Comparison of ENCODE assay signal across 8 cellular contexts in genomic region chr1:108691886-108692723, GRCh38. TPM values are rescaled to one million over a fixed set of nuclear protein-coding genes. Genes with fewer than 3 reads are reported as not detected.
A peak's percentile ranks its signal among the peaks of the same experiment; 100 is the strongest.
DNase-seq lines count a peak whose midpoint lies in the region; ATAC-seq and TF ChIP-seq lines count a peak whose summit lies in the region.

Gene PRPF38B (plus strand): TSS chr1:108692310. CDS start chr1:108692592, 282 bp downstream.

- peak within 1 kb of the TSS; percentile 85 for H3K4me2 ChIP-seq in SK-N-SH

- peak; percentile 51 for TF ChIP-seq POLR2A in testis (IDR thresholded peaks at IDR 0.05)

- peaks cover 59% of the 10 kb centered on the region for H3K79me2 ChIP-seq in SK-N-SH (ENCODE audit: insufficient read depth)

- H3K4me1 Mint-ChIP-seq in activated naive CD4-positive, alpha-beta T cell treated with anti-CD3 and anti-CD28 coated beads, Interleukin-2, amount 50 U/mL, for 24 hours = peaks cover 42% of the 10 kb centered on the region

- TF ChIP-seq EP300 in SK-N-SH (IDR thresholded peaks at IDR 0.05; ENCODE audit: borderline replicate concordance in 1 of 2, low read depth in 1 of 2, low read length in 1 of 2) = no peak

- H3F3A ChIP-seq in SK-N-SH (replicated peaks; ENCODE audit: insufficient read depth) = peaks cover 9% of the 10 kb centered on the region

- peak within 1 kb of the TSS; percentile 85 for H3K9ac ChIP-seq in SK-N-SH

- H3K9me3 Mint-ChIP-seq in activated naive CD4-positive, alpha-beta T cell treated with anti-CD3 and anti-CD28 coated beads, Interleukin-2, amount 50 U/mL, for 24 hours = no peaks in the 10 kb centered on the region

- H3K36me3 Mint-ChIP-seq in activated naive CD4-positive, alpha-beta T cell treated with anti-CD3 and anti-CD28 coated beads, Interleukin-2, amount 50 U/mL, for 24 hours = peaks cover 20% of the 10 kb centered on the region

- no peaks in the 10 kb centered on the region for H3K27me3 Mint-ChIP-seq in activated naive CD4-positive, alpha-beta T cell treated with anti-CD3 and anti-CD28 coated beads, Interleukin-2, amount 50 U/mL, for 24 hours

- CTCF ChIA-PET in SK-N-SH (lab: Yijun Ruan, JAX) = interaction anchor here (0.7 to 3.4 kb wide), 18 partner anchors 12 to 420 kb away, joined by 3 to 27 read pairs (median 3); partner anchors contain the start of gene EEIG2

- TF ChIP-seq RAD21 in SK-N-SH (IDR thresholded peaks at IDR 0.05; ENCODE audit: low read length) = no peak; the same call in 1 of the 2 replicates

- H3K36me3 ChIP-seq in SK-N-SH (replicated peaks in 1 of 2; ENCODE audit: control insufficient read depth in 1 of 2, insufficient read depth in 2 of 2, low read length in 1 of 2) (peaks cover 24 to 25% of the 10 kb centered on the region in 2 experiments), testis (ENCODE audit: low read depth, missing control alignments) (no peaks in the 10 kb centered on the region)

- TF ChIP-seq CTCF in HFF-Myc (IDR thresholded peaks at IDR 0.05; ENCODE audit: low read depth, low read length, missing control alignments) (no peak), SK-N-SH (IDR thresholded peaks at IDR 0.05) (no peak), omental fat pad (IDR thresholded peaks at IDR 0.05) (no peak), testis (IDR thresholded peaks at IDR 0.05) (no peak)

- H3K9me3 ChIP-seq in SK-N-SH (no peaks in the 10 kb centered on the region), testis (no peaks in the 10 kb centered on the region)

- WGBS in SK-N-SH (ENCODE audit: low lambda C conversion rate) = 0% methylated on average over 16 of the region's 60 CpGs
- 0% methylated on average over 27 to 44 of the region's 60 CpGs for WGBS in testis, 2 donors

- DNase-seq in GM04503 (ENCODE audit: low read depth) (peak; percentile 57), HFF-Myc (ENCODE audit: extremely low read depth, low read depth) (peak; percentile 67), NAMALWA (ENCODE audit: low spot score) (peak; percentile 95), SK-N-SH (peak; percentile 93), glomerular endothelial cell (ENCODE audit: extremely low read depth, low read depth, low spot score) (peak; percentile 37), omental fat pad (ENCODE audit: low spot score) (peak; percentile 85), testis (peak; percentile 97)

- peak; percentile 95 for ATAC-seq in omental fat pad (ENCODE audit: low FRiP score)

- peak within 1 kb of the TSS; percentile 76; the same call in 1 of the 2 replicates for H2AFZ ChIP-seq in SK-N-SH (ENCODE audit: low read depth)

- intact Hi-C loops in testis (cut with DNase I; ENCODE audit: low total_unique reads) = no loop called here

- H3K4me3 ChIP-seq in HFF-Myc (replicated peaks; ENCODE audit: low read depth, low read length) = peak within 1 kb of the TSS; percentile 81
- peak within 1 kb of the TSS; percentile 97 to 98 for H3K4me3 ChIP-seq in SK-N-SH (ENCODE audit: low read depth in 2 of 2, low read length in 1 of 2)
- H3K4me3 ChIP-seq in testis = peak within 1 kb of the TSS; percentile 93 to 94

- H3K4me1 ChIP-seq in SK-N-SH (ENCODE audit: control insufficient read depth in 1 of 2, insufficient read depth in 2 of 2, low read depth in 1 of 2, low read length in 1 of 2) = peaks cover 11 to 16% of the 10 kb centered on the region in 2 experiments; a peak in 3 of 4 replicates
- peaks cover 16% of the 10 kb centered on the region for H3K4me1 ChIP-seq in testis

- POLR2A ChIA-PET in SK-N-SH (lab: Yijun Ruan, JAX) = interaction anchor here (0.6 to 2.3 kb wide), 11 partner anchors 31 to 408 kb away, joined by 3 to 13 read pairs (median 4); partner anchors contain the start of genes EEIG2, HENMT1 and TAF13

- peak within 1 kb of the TSS; percentile 97 for H3K27ac Mint-ChIP-seq in activated naive CD4-positive, alpha-beta T cell treated with anti-CD3 and anti-CD28 coated beads, Interleukin-2, amount 50 U/mL, for 24 hours

- peak within 1 kb of the TSS; percentile 99 for H3K4me3 Mint-ChIP-seq in activated naive CD4-positive, alpha-beta T cell treated with anti-CD3 and anti-CD28 coated beads, Interleukin-2, amount 50 U/mL, for 24 hours

- H4K20me1 ChIP-seq in SK-N-SH (ENCODE audit: insufficient read depth) = peaks cover 33% of the 10 kb centered on the region

- H3K27me3 ChIP-seq in SK-N-SH (ENCODE audit: insufficient read depth) (no peaks in the 10 kb centered on the region), testis (no peaks in the 10 kb centered on the region)

- no peaks in the 10 kb centered on the region for H3K9me2 ChIP-seq in SK-N-SH

- peak within 1 kb of the TSS; percentile 96 to 99 for H3K27ac ChIP-seq in SK-N-SH (ENCODE audit: low read depth in 2 of 2, low read length in 1 of 2)
- peak within 1 kb of the TSS; percentile 98 to 99 for H3K27ac ChIP-seq in testis

TF ChIP-seq in SK-N-SH, 30 proteins besides CTCF, POLR2A, EP300 and RAD21 (continues in another document):
- 0 out of 2 replicates have a peak, but pooled peaks have one; percentile 7 for TF ChIP-seq REST (IDR thresholded peaks at IDR 0.05; ENCODE audit: low read depth, low read length)
- TF ChIP-seq TCF12 (IDR thresholded peaks at IDR 0.05) = no peak
- TF ChIP-seq TAF1 (IDR thresholded peaks at IDR 0.05; ENCODE audit: borderline replicate concordance, low read depth, low read length) = peak; percentile 76
- TF ChIP-seq MXI1 (IDR thresholded peaks at IDR 0.05; ENCODE audit: low read depth, low read length) = peak; percentile 73
- no peak for TF ChIP-seq NRF1 (IDR thresholded peaks at IDR 0.05; ENCODE audit: low read depth, low read length)
- no peak for TF ChIP-seq JUND (IDR thresholded peaks at IDR 0.05)
- TF ChIP-seq IRF3 (IDR thresholded peaks at IDR 0.05; ENCODE audit: low read depth, low read length) = no peak
- TF ChIP-seq GABPA (IDR thresholded peaks at IDR 0.05; ENCODE audit: low read depth) = peak; percentile 91
- TF ChIP-seq, protein P1, sequence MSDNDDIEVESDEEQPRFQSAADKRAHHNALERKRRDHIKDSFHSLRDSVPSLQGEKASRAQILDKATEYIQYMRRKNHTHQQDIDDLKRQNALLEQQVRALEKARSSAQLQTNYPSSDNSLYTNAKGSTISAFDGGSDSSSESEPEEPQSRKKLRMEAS (IDR thresholded peaks at IDR 0.05; ENCODE audit: low read depth) = peak; percentile 89
- TF ChIP-seq, protein P2, sequence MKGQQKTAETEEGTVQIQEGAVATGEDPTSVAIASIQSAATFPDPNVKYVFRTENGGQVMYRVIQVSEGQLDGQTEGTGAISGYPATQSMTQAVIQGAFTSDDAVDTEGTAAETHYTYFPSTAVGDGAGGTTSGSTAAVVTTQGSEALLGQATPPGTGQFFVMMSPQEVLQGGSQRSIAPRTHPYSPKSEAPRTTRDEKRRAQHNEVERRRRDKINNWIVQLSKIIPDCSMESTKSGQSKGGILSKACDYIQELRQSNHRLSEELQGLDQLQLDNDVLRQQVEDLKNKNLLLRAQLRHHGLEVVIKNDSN (IDR thresholded peaks at IDR 0.05; ENCODE audit: borderline replicate concordance, low read depth) = no peak
- peak; percentile 71; the same call in 1 of the 2 replicates for TF ChIP-seq RFX5 (IDR thresholded peaks at IDR 0.05; ENCODE audit: low read length)
- TF ChIP-seq, protein P3, sequence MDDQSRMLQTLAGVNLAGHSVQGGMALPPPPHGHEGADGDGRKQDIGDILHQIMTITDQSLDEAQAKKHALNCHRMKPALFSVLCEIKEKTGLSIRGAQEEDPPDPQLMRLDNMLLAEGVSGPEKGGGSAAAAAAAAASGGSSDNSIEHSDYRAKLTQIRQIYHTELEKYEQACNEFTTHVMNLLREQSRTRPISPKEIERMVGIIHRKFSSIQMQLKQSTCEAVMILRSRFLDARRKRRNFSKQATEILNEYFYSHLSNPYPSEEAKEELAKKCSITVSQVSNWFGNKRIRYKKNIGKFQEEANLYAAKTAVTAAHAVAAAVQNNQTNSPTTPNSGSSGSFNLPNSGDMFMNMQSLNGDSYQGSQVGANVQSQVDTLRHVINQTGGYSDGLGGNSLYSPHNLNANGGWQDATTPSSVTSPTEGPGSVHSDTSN (IDR thresholded peaks at IDR 0.05) = no peak

RNA-seq across cellular contexts. Expression of gene PRPF38B, which starts in this region (rescaled TPM):
- polyA plus RNA-seq in SK-N-SH (2012; rRNA removed) (17.5 and 22.3 TPM in 2 replicates), testis (ENCODE audit: insufficient read depth, low read depth, low replicate concordance) (8.6 TPM)
- polyA plus RNA-seq in SK-N-SH (2012; cell fraction: cytosol; rRNA removed) = 11.5 and 14.1 TPM in 2 replicates
- polyA plus RNA-seq in SK-N-SH (2012; cell fraction: nucleus; rRNA removed) = 45.9 and 68.6 TPM in 2 replicates
- total RNA-seq in glomerular endothelial cell (9.3 and 23.1 TPM in 2 replicates), omental fat pad (10 to 100 TPM; 17.6 to 41.6 (median 30.6) TPM), testis (10 to 100 TPM; 28.1 to 29.0 TPM)

Comparison
In these comparisons a context has a peak if more than half of its experiments do, and no peak if none do; other contexts are left out.
1. Peak in every context shown above with its lines: DNase-seq, ATAC-seq, H3K4me3 ChIP-seq and H3K27ac ChIP-seq.
2. DNase-seq: peak in every context shown above with its lines; median percentile 97 in testis; 95 in NAMALWA; 93 in SK-N-SH; 85 in omental fat pad; 67 in HFF-Myc; 57 in GM04503; 37 in glomerular endothelial cell.